1 cellular context compared by ENCODE assay signal in genomic region chr12:88784166-88784565, GRCh38.
TF ChIP-seq lines count a peak whose summit lies in the region.

No MANE protein-coding gene starts in this region.

TF ChIP-seq in H1, 55 proteins besides CTCF, POLR2A, EP300 and RAD21 (continued from another document):
- TF ChIP-seq KDM5A (IDR thresholded peaks at IDR 0.05; ENCODE audit: low read length) (no peak), ZNF274 (IDR thresholded peaks at IDR 0.05; ENCODE audit: borderline replicate concordance, extremely low read depth, low read length) (no peak), CBX8 (IDR thresholded peaks at IDR 0.05; ENCODE audit: borderline replicate concordance, low read depth, low read length) (no peak), GABPA (IDR thresholded peaks at IDR 0.05; ENCODE audit: borderline replicate concordance, insufficient read depth, low read length) (no peak), TEAD4 (IDR thresholded peaks at IDR 0.05; ENCODE audit: low read depth, low read length) (no peak), BCL11A (IDR thresholded peaks at IDR 0.05; ENCODE audit: low read depth in 2 of 2, low read length in 2 of 2) (no peak), JUND (IDR thresholded peaks at IDR 0.05; ENCODE audit: low read length) (no peak), BRCA1 (IDR thresholded peaks at IDR 0.05; ENCODE audit: low read depth, low read length) (no peak), CHD7 (IDR thresholded peaks at IDR 0.05; ENCODE audit: insufficient replicate concordance, low read length) (no peak), NANOG (IDR thresholded peaks at IDR 0.05; ENCODE audit: insufficient read depth, low read depth, low read length, poor library complexity, severe bottlenecking) (no peak), SP2 (IDR thresholded peaks at IDR 0.05; ENCODE audit: low read length) (no peak), POLR2AphosphoS5 (IDR thresholded peaks at IDR 0.05; ENCODE audit: low read depth, low read length) (no peak), GTF2F1 (IDR thresholded peaks at IDR 0.05; ENCODE audit: borderline replicate concordance, low read depth, low read length) (no peak), SP1 (IDR thresholded peaks at IDR 0.05; ENCODE audit: low read depth, low read length) (no peak), KDM1A (IDR thresholded peaks at IDR 0.05; ENCODE audit: borderline replicate concordance, low read length) (no peak)
TF ChIP-seq in H1: peak in this region for 0.
